ENCODE assay signal across 8 cellular contexts in the genomic region with DNA sequence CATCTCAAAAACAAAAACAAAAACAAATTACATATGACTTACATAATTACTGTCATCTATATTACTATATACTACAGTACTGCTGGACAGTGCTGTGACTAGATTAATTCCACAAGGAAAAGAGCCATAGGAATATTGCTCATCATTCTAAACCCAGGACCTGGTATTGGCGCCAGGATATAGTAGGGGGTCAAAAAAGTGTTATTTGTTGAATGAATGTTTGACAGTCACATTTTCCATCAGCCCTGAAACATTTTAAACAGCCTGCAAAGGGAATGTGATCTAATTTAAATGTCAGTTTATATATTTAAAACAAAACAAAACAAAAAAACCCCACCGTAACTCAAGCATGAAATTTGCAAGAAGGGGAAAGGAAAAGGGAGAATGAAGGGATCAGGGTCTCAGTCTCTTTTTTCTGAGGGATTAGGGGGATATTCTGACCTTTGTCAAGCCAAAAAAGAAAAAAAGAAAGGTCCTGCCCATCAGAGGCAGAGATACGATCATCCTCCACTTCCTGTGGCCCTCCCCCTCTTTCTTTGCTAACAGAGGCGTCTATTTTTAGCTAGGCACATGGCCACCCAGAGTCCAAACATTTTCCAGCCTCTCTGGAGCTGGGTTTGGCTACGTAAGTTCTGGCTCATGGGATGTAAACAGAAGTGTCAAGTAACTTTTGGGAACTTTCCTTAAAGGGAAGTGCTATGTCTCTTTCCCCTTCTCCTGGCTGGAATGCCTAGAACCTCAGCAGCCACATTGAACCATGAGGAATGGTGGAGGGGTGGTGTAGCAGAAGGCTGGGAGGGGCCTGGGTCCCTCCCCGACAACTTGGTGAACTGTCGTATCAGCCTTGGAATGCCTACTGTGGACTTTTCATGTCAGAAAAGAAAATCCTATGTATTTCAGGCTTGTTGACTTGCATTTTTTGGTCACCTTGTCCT. TPM values are rescaled to one million over a fixed set of nuclear protein-coding genes. Genes with fewer than 3 reads are reported as not detected.
A peak's percentile ranks its signal among the peaks of the same experiment; 100 is the strongest.
DNase-seq lines count a peak whose midpoint lies in the region; ATAC-seq and TF ChIP-seq lines count a peak whose summit lies in the region.

No MANE protein-coding gene starts in this region.

- H3K4me3 ChIP-seq in epithelial cell of esophagus (ENCODE audit: low read length): no peak overlapping the region

- DNase-seq in NCI-H2029 (lab: John Stamatoyannopoulos, UW) (peak; percentile 28), NCI-H2029 treated with DMSO at 0.1 percent for 48 hours (lab: John Stamatoyannopoulos, UW) (no peak), SK-MEL-5 (ENCODE audit: low read depth, low spot score) (peak; percentile 69), epithelial cell of esophagus (ENCODE audit: low read depth) (peak; percentile 29), natural killer cell (no peak), NCI-H1694 (lab: John Stamatoyannopoulos, UW) (no peak), NCI-H524 treated with DMSO at 0.1 percent for 48 hours (lab: John Stamatoyannopoulos, UW) (no peak)

- peak overlapping the region; percentile 23 to 36 for H3K27ac Mint-ChIP-seq in natural killer cell

- in situ Hi-C loops in SK-MEL-5 (cut with HindIII; ENCODE audit: low pct_unique_long_range_greater_than_20kb, low sequenced_read_pairs): no loop called here

- peak in 2 of 3 donors; percentile 44 to 53 for ATAC-seq in natural killer cell
- no peak for ATAC-seq in GM19324 (IDR thresholded peaks at IDR 0.05; ENCODE audit: low FRiP score, unreplicated experiment)

- H3K4me1 Mint-ChIP-seq in natural killer cell: peaks cover 6 to 8% of the 10 kb centered on the region in 2 donors

- TF ChIP-seq CTCF in epithelial cell of esophagus (IDR thresholded peaks at IDR 0.05; ENCODE audit: insufficient read depth, low read depth, low read length, missing control alignments): no peak
- no peak for TF ChIP-seq CTCF in natural killer cell (IDR thresholded peaks at IDR 0.05)

- no peak overlapping the region for H3K4me3 Mint-ChIP-seq in natural killer cell

- no peaks in the 10 kb centered on the region for H3K27me3 Mint-ChIP-seq in natural killer cell (ENCODE audit: low read depth in 2 of 2)

- no peaks in the 10 kb centered on the region for H3K36me3 Mint-ChIP-seq in natural killer cell

- no peaks in the 10 kb centered on the region for H3K9me3 Mint-ChIP-seq in natural killer cell

- intact Hi-C loops in natural killer cell (cut with micrococcal nuclease): no loop called here

RNA-seq across cellular contexts. Expression of gene DLG5, which starts 44.6 kb away (rescaled TPM):
- total RNA-seq in SK-MEL-5 (2014; rRNA removed; shearing (Covaris generic)): 5.3 and 5.5 TPM in 2 replicates
- 13.2 and 15.7 TPM in 2 replicates for polyA plus RNA-seq in SK-MEL-5 (2015; cell fraction: cytosol; rRNA removed)
- 28.5 and 44.1 TPM in 2 replicates for polyA plus RNA-seq in SK-MEL-5 (2015; cell fraction: nucleus; rRNA removed)
- 10 to 100 TPM; 52.8 to 75.0 (median 52.9) TPM for total RNA-seq in natural killer cell

RNA-seq across cellular contexts. Expression of gene POLR3A, which starts 58.2 kb away (rescaled TPM):
- total RNA-seq in SK-MEL-5 (2014; rRNA removed; shearing (Covaris generic)): 8.7 and 9.3 TPM in 2 replicates
- polyA plus RNA-seq in SK-MEL-5 (2015; cell fraction: cytosol; rRNA removed): 13.4 and 18.3 TPM in 2 replicates
- polyA plus RNA-seq in SK-MEL-5 (2015; cell fraction: nucleus; rRNA removed): 16.9 and 18.7 TPM in 2 replicates
- 10 to 100 TPM; 15.6 to 21.0 (median 17.9) TPM for total RNA-seq in natural killer cell

Comparison
In these comparisons a context has a peak if more than half of its experiments do, and no peak if none do; other contexts are left out.
1. DNase-seq: peak in NCI-H2029 (single experiment), SK-MEL-5 (single experiment) and epithelial cell of esophagus (single experiment); none in NCI-H2029 treated with DMSO at 0.1 percent for 48 hours (single experiment), natural killer cell (single experiment), NCI-H1694 (single experiment) and NCI-H524 treated with DMSO at 0.1 percent for 48 hours (single experiment).